9 cellular contexts compared by ENCODE assay signal in genomic region chr7:40619647-40620046, GRCh38.
"Had no signal": no experiment of that assay in that cellular context is flagged by ENCODE, and none has a peak within 500 bp of the region (broad histone marks: within the 10 kb centered on the region; RNA-seq: fewer than 3 reads in every experiment).

No MANE protein-coding gene starts in this region.

- ATAC-seq: GM23338, HCT116 had no signal

- H3K4me2 ChIP-seq: GM23338 had no signal

- DNase-seq: GM23248, GOT3, H7, H9, HCEC 1CT, HFFc6 had no signal

- H3K36me3 ChIP-seq: HAP-1 had no signal

- H3K9me3 ChIP-seq: HAP-1 had no signal

- H3K4me3 ChIP-seq: GM23248, GM23338, HAP-1 had no signal

- H3K9me3 Mint-ChIP-seq: GM23338, H9, HFFc6 had no signal

- H3K27ac ChIP-seq: GM23248 had no signal

- H3K9ac ChIP-seq: GM23248 had no signal

- H3K4me3 Mint-ChIP-seq: GM23338, H9, HFFc6 had no signal

- H3K4me1 ChIP-seq: HAP-1 had no signal

- H3K27ac Mint-ChIP-seq: GM23338, H9, HFFc6 had no signal

- H2AFZ ChIP-seq: GM23248, GM23338 had no signal

- H3K4me1 Mint-ChIP-seq: H9 had no signal
